Comparison of ENCODE assay signal across 8 cellular contexts in the genomic region with DNA sequence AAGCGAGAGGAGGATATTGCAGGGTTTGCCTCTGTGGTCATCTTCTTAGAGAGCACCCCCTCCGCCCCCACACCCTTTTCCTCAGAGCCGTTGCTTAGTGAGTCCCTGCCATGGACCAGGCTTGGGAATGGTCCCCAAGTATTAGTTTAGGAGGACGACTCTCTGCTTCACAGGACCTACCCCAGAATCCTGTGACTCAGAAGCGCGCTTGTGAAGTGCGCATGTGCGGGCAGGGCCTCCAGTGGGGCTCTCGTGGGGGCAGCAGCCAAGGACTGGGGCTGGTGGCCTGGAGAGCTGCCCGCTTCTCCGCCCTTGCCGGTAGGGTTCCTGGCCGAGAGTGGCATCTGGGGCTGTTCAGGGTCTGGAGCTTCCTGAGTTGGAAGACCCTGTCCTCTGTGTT. TPM values are rescaled to one million over a fixed set of nuclear protein-coding genes. Genes with fewer than 3 reads are reported as not detected.
A peak's percentile ranks its signal among the peaks of the same experiment; 100 is the strongest.
DNase-seq lines count a peak whose midpoint lies in the region; ATAC-seq and TF ChIP-seq lines count a peak whose summit lies in the region.

No MANE protein-coding gene starts in this region.

- no peaks in the 10 kb centered on the region for H3K27me3 Mint-ChIP-seq in CD4-positive, alpha-beta T cell
- no peaks in the 10 kb centered on the region for H3K27me3 Mint-ChIP-seq in type B pancreatic cell

- H3K9me2 ChIP-seq in OCI-LY1 (ENCODE audit: low read depth, low read length) = no peaks in the 10 kb centered on the region

- H3K4me3 ChIP-seq in OCI-LY1 (ENCODE audit: low read depth, low read length, poor library complexity, severe bottlenecking) (peak overlapping the region; percentile 49), colonic mucosa (peak overlapping the region; percentile 14)

- H3K9me3 Mint-ChIP-seq in CD4-positive, alpha-beta T cell = no peaks in the 10 kb centered on the region
- H3K9me3 Mint-ChIP-seq in type B pancreatic cell = no peaks in the 10 kb centered on the region

- no peak for TF ChIP-seq CTCF in CD4-positive, alpha-beta T cell (IDR thresholded peaks at IDR 0.05)
- no peak for TF ChIP-seq CTCF in OCI-LY1 (IDR thresholded peaks at IDR 0.05; ENCODE audit: low read length)
- TF ChIP-seq CTCF in colonic mucosa (IDR thresholded peaks at IDR 0.05) = no peak
- TF ChIP-seq CTCF in type B pancreatic cell (conservative IDR thresholded peaks at IDR 0.05) = no peak

- DNase-seq in CD4-positive, alpha-beta T cell = peak in 1 of 10 experiments; percentile 11
- peak; percentile 33 for DNase-seq in colonic mucosa
- peak; percentile 77 for DNase-seq in myocyte (ENCODE audit: low read depth)
- DNase-seq in NCI-H128 (lab: John Stamatoyannopoulos, UW; ENCODE audit: unreplicated experiment) = no peak
- DNase-seq in NCI-H2107 treated with DMSO at 0.1 percent for 48 hours (lab: John Stamatoyannopoulos, UW; ENCODE audit: unreplicated experiment) = no peak
- no peak for DNase-seq in type B pancreatic cell (ENCODE audit: extremely low spot score, unreplicated experiment)

- CTCF ChIA-PET in CD4-positive, alpha-beta T cell (lab: Charles Lee) = no interaction called here

- no peak overlapping the region for H2AFZ ChIP-seq in OCI-LY1 (ENCODE audit: low read length)

- intact Hi-C loops in CD4-positive, alpha-beta T cell (cut with DNase I, micrococcal nuclease) = loop anchor here (5.0 to 10.0 kb wide), 5 partner anchors 204 to 879 kb away; a partner anchor contains a TSS
- intact Hi-C loops in colonic mucosa (cut with DNase I) = loop anchor here (5.0 kb wide), 1 partner anchor 74 kb away; a partner anchor contains a TSS

- POLR2A ChIA-PET in CD4-positive, alpha-beta T cell (lab: Charles Lee) = interaction anchor here (1.8 to 4.3 kb wide), 3 partner anchors 38 to 203 kb away, joined by 10 to 65 read pairs (median 33); a partner anchor contains a TSS

- H3K4me3 Mint-ChIP-seq in CD4-positive, alpha-beta T cell = peak overlapping the region; percentile 46
- H3K4me3 Mint-ChIP-seq in type B pancreatic cell = no peak overlapping the region

- H3K9ac ChIP-seq in OCI-LY1 (ENCODE audit: low read length) = peak overlapping the region; percentile 62
- peak overlapping the region; percentile 14 to 46 for H3K9ac ChIP-seq in colonic mucosa (ENCODE audit: low read depth in 2 of 2, low read length in 2 of 2)

- H3K36me3 ChIP-seq in OCI-LY1 (ENCODE audit: insufficient read depth, low read length) = peaks cover 9% of the 10 kb centered on the region; the same call in 1 of the 2 replicates
- no peaks in the 10 kb centered on the region for H3K36me3 ChIP-seq in colonic mucosa

- ATAC-seq in CD4-positive, alpha-beta T cell (ENCODE audit: poor library complexity) = no peak
- no peak for ATAC-seq in GM21723 (IDR thresholded peaks at IDR 0.05; ENCODE audit: unreplicated experiment)

- H3K4me1 ChIP-seq in OCI-LY1 (ENCODE audit: insufficient read depth, low read length, severe bottlenecking) = peaks cover 48% of the 10 kb centered on the region
- H3K4me1 ChIP-seq in colonic mucosa = peaks cover 5% of the 10 kb centered on the region

- H4K20me1 ChIP-seq in OCI-LY1 (ENCODE audit: insufficient read depth, low read length) = no peaks in the 10 kb centered on the region

- no peaks in the 10 kb centered on the region for H3K27me3 ChIP-seq in CD4-positive, alpha-beta T cell (ENCODE audit: control insufficient read depth, insufficient read depth, low read length)
- H3K27me3 ChIP-seq in OCI-LY1 (ENCODE audit: insufficient read depth, low read length) (no peaks in the 10 kb centered on the region), colonic mucosa (no peaks in the 10 kb centered on the region)

- H3K27ac ChIP-seq in CD4-positive, alpha-beta T cell (ENCODE audit: low read depth, low read length) = peak overlapping the region; percentile 35
- H3K27ac ChIP-seq in OCI-LY1 (ENCODE audit: low read depth, low read length, poor library complexity, severe bottlenecking) = peak overlapping the region; percentile 75
- H3K27ac ChIP-seq in colonic mucosa = peak overlapping the region; percentile 45

- H3K4me2 ChIP-seq in OCI-LY1 (ENCODE audit: low read length) = peak overlapping the region; percentile 81

- peaks cover 19% of the 10 kb centered on the region for H3K36me3 Mint-ChIP-seq in CD4-positive, alpha-beta T cell (ENCODE audit: low read depth)
- H3K36me3 Mint-ChIP-seq in type B pancreatic cell = peaks cover 9% of the 10 kb centered on the region

- no peaks in the 10 kb centered on the region for H3K9me3 ChIP-seq in CD4-positive, alpha-beta T cell (ENCODE audit: control insufficient read depth, low read length)
- H3K9me3 ChIP-seq in OCI-LY1 (ENCODE audit: low read length) (no peaks in the 10 kb centered on the region), colonic mucosa (no peaks in the 10 kb centered on the region)

- H3K4me1 Mint-ChIP-seq in CD4-positive, alpha-beta T cell (ENCODE audit: low read depth) = peaks cover 48% of the 10 kb centered on the region
- peaks cover 22% of the 10 kb centered on the region for H3K4me1 Mint-ChIP-seq in type B pancreatic cell (ENCODE audit: unreplicated experiment)

- peak overlapping the region; percentile 65 for H3K27ac Mint-ChIP-seq in CD4-positive, alpha-beta T cell
- H3K27ac Mint-ChIP-seq in type B pancreatic cell = no peak overlapping the region

- H3F3A ChIP-seq in OCI-LY1 (ENCODE audit: insufficient read depth, low read length) = 0 out of 2 replicates have a peak, but pooled peaks cover 9% of the 10 kb centered on the region

- peaks cover 16% of the 10 kb centered on the region; the same call in 1 of the 2 replicates for H3K79me2 ChIP-seq in OCI-LY1 (ENCODE audit: insufficient read depth, low read length)

RNA-seq across cellular contexts. Expression of a gene that starts 37.3 kb away (rescaled TPM):
- total RNA-seq in CD4-positive, alpha-beta T cell = 100 to 1,000 TPM; 256 to 262 TPM
- 100 to 1,000 TPM; 240 to 305 TPM for total RNA-seq in colonic mucosa
- 115 and 126 TPM in 2 replicates for total RNA-seq in myocyte
- 139 TPM for polyA plus RNA-seq in myocyte (2012)
- 466 and 479 TPM in 2 replicates for total RNA-seq in type B pancreatic cell (ENCODE audit: low replicate concordance)

RNA-seq across cellular contexts. Expression of a gene that starts 59.4 kb away (rescaled TPM):
- under 1 TPM in 1 of 2 experiments, not detected in 1; 0.17 TPM for total RNA-seq in CD4-positive, alpha-beta T cell
- under 1 TPM; 0.64 to 0.98 TPM for total RNA-seq in colonic mucosa
- total RNA-seq in myocyte = 2.2 and 2.7 TPM in 2 replicates
- polyA plus RNA-seq in myocyte (2012) = 1.6 TPM
- 1.9 and 2.6 TPM in 2 replicates for total RNA-seq in type B pancreatic cell (ENCODE audit: low replicate concordance)

Comparison
In these comparisons a context has a peak if more than half of its experiments do, and no peak if none do; other contexts are left out.
1. DNase-seq: peak in colonic mucosa (single experiment) and myocyte (single experiment); none in NCI-H128 (single experiment), NCI-H2107 treated with DMSO at 0.1 percent for 48 hours (single experiment) and type B pancreatic cell (single experiment).
2. Peak in every context shown above with its lines, with median percentiles within 50 percentile points of each other: H3K27ac ChIP-seq.